Comparison of ENCODE assay signal across 1 cellular context in the genomic region with DNA sequence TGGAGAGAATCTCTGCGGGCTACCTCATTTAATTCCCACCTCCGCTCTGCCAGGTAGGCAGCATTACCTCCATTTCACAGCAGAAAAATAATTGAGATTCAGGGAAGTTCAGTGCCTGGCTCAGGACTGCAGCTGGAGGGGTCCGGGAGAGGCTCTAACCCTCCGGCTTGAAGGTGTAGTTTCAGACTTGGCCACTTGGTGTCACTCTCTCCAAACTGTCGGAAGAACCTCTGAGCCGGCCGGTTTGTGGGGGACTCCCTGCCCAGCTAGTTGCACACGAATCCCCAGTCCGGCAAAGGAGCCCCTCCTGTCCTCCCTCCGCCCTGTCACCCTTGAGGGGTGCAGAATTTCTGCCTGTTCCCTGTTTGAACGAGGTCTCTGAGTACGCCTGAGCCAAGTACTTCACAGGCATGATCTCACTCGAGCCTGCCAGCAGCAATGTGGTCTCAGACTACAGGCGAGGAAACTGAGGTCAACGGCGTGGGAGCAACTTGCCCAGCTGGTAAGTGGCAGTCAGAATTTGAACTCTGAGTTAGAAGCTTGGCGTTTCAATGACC.
TF ChIP-seq lines count a peak whose summit lies in the region.

No MANE protein-coding gene starts in this region.

TF ChIP-seq in IMR-90, 13 proteins besides CTCF, POLR2A, EP300 and RAD21 (continued from another document):
- TF ChIP-seq, protein P1, sequence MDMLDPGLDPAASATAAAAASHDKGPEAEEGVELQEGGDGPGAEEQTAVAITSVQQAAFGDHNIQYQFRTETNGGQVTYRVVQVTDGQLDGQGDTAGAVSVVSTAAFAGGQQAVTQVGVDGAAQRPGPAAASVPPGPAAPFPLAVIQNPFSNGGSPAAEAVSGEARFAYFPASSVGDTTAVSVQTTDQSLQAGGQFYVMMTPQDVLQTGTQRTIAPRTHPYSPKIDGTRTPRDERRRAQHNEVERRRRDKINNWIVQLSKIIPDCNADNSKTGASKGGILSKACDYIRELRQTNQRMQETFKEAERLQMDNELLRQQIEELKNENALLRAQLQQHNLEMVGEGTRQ (IDR thresholded peaks at IDR 0.05; ENCODE audit: low read depth, low read length) = no peak
- TF ChIP-seq FOS (IDR thresholded peaks at IDR 0.05; ENCODE audit: low read depth, low read length) (no peak), BHLHE40 (IDR thresholded peaks at IDR 0.05; ENCODE audit: low read depth, low read length) (no peak), MAZ (IDR thresholded peaks at IDR 0.05; ENCODE audit: borderline replicate concordance, low read depth, low read length) (no peak), RCOR1 (IDR thresholded peaks at IDR 0.05; ENCODE audit: insufficient replicate concordance, low read length) (no peak), CHD1 (IDR thresholded peaks at IDR 0.05; ENCODE audit: low read depth, low read length) (no peak), CEBPB (IDR thresholded peaks at IDR 0.05; ENCODE audit: low read depth, low read length) (no peak), RFX5 (IDR thresholded peaks at IDR 0.05; ENCODE audit: low read depth, low read length) (no peak), MXI1 (IDR thresholded peaks at IDR 0.05; ENCODE audit: borderline replicate concordance, low read depth, low read length) (no peak), MAFK (IDR thresholded peaks at IDR 0.05; ENCODE audit: low read depth, low read length) (no peak), ELK1 (IDR thresholded peaks at IDR 0.05; ENCODE audit: borderline replicate concordance, low read depth, low read length) (no peak)
TF ChIP-seq in IMR-90: peak in this region for 0.
